11 cellular contexts compared by ENCODE assay signal in genomic region chr4:158157412-158157811, GRCh38. TPM values are rescaled to one million over a fixed set of nuclear protein-coding genes. Genes with fewer than 3 reads are reported as not detected.
"Had no signal": no experiment of that assay in that cellular context is flagged by ENCODE, and none has a peak within 500 bp of the region (broad histone marks: within the 10 kb centered on the region; RNA-seq: fewer than 3 reads in every experiment).

No MANE protein-coding gene starts in this region.

- H3K36me3 ChIP-seq: colonic mucosa had no signal

- H3K9me3 ChIP-seq: colonic mucosa had no signal

- H3K4me1 ChIP-seq: colonic mucosa had no signal

- H3K27ac ChIP-seq: colonic mucosa had no signal

- ATAC-seq: effector memory CD8-positive, alpha-beta T cell; left cardiac atrium; stimulated activated naive CD8-positive, alpha-beta T cell treated with anti-CD3 and anti-CD28 coated beads, Interleukin-15, amount 100 ng/mL, for 72 hours had no signal

- H3K27me3 ChIP-seq: colonic mucosa had no signal

- H3K4me3 ChIP-seq: colonic mucosa had no signal

- DNase-seq: activated CD4-positive, alpha-beta memory T cell treated with anti-CD3 and anti-CD28 coated beads for 36 hours; activated CD4-positive, CD25-positive, alpha-beta regulatory T cell treated with anti-CD3 and anti-CD28 coated beads, Interleukin-2, amount 50 U/mL, for 72 hours; activated naive CD8-positive, alpha-beta T cell treated with anti-CD3 and anti-CD28 coated beads, Interleukin-2, amount 10 ng/mL, durations not matched to agents 7 days and 5 days; colonic mucosa; effector memory CD8-positive, alpha-beta T cell; hippocampal formation; left cardiac atrium; nephron progenitor cell; stimulated activated CD4-positive, alpha-beta T cell treated with anti-CD3 and anti-CD28 coated beads, Interleukin-4, amount 100 ng/mL, for 4 hours; stimulated activated naive CD8-positive, alpha-beta T cell treated with anti-CD3 and anti-CD28 coated beads, Interleukin-15, amount 100 ng/mL, for 72 hours had no signal

RNA-seq across cellular contexts. Expression of gene GASK1B, which starts 15.4 kb away (rescaled TPM):
- total RNA-seq: activated CD4-positive, alpha-beta memory T cell treated with anti-CD3 and anti-CD28 coated beads for 36 hours; T-helper 2 cell treated with Interferon-gamma antibody and Interleukin-4, amounts not matched to agents 100 ng/mL and 5 ng/mL, for 36 hours had no signal
